Comparison of ENCODE assay signal across 1 cellular context in the genomic region with DNA sequence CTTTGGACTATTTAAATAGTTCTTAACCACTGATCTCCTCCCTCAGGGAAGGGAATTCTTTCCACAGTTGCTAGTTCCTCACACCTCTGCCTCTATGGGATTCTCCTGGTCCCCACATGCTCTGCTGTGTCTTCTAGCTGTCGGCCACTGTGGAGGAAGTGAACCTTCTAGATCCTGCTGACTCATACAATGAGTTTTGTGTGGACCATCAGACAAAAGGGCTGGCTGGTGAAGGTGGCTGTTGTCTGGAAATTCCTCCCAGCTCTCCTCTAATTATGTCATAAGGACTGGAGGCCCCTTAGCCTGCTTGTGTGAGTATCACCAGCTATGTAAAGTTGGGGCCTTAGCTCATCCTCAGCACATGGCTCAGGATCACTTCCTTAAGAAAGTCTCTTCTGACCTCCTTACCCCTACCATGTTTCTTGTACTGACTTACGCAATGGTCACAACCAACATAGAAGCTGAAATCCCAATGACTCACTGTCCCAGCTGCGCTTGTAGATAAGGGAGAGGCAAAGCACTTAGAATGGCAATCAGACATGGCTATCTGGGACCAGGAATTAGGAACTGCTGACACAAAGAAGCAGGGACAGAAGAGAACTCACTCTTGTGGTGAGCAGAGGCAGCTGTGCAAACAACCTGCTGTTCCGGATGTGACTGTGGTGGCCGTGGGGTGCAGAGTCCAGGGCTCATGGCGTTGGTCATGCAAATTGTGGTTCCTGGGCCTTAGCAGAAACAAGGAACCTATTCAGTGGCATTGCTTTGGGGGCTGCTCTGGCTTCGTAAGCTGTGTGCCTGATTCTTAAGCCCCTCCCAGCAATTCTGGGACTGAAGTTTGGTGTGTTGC.
TF ChIP-seq lines count a peak whose summit lies in the region.

No MANE protein-coding gene starts in this region.

TF ChIP-seq in GM23338, 12 proteins besides CTCF, POLR2A, EP300 and RAD21 (continued from another document):
- TF ChIP-seq, protein P1, sequence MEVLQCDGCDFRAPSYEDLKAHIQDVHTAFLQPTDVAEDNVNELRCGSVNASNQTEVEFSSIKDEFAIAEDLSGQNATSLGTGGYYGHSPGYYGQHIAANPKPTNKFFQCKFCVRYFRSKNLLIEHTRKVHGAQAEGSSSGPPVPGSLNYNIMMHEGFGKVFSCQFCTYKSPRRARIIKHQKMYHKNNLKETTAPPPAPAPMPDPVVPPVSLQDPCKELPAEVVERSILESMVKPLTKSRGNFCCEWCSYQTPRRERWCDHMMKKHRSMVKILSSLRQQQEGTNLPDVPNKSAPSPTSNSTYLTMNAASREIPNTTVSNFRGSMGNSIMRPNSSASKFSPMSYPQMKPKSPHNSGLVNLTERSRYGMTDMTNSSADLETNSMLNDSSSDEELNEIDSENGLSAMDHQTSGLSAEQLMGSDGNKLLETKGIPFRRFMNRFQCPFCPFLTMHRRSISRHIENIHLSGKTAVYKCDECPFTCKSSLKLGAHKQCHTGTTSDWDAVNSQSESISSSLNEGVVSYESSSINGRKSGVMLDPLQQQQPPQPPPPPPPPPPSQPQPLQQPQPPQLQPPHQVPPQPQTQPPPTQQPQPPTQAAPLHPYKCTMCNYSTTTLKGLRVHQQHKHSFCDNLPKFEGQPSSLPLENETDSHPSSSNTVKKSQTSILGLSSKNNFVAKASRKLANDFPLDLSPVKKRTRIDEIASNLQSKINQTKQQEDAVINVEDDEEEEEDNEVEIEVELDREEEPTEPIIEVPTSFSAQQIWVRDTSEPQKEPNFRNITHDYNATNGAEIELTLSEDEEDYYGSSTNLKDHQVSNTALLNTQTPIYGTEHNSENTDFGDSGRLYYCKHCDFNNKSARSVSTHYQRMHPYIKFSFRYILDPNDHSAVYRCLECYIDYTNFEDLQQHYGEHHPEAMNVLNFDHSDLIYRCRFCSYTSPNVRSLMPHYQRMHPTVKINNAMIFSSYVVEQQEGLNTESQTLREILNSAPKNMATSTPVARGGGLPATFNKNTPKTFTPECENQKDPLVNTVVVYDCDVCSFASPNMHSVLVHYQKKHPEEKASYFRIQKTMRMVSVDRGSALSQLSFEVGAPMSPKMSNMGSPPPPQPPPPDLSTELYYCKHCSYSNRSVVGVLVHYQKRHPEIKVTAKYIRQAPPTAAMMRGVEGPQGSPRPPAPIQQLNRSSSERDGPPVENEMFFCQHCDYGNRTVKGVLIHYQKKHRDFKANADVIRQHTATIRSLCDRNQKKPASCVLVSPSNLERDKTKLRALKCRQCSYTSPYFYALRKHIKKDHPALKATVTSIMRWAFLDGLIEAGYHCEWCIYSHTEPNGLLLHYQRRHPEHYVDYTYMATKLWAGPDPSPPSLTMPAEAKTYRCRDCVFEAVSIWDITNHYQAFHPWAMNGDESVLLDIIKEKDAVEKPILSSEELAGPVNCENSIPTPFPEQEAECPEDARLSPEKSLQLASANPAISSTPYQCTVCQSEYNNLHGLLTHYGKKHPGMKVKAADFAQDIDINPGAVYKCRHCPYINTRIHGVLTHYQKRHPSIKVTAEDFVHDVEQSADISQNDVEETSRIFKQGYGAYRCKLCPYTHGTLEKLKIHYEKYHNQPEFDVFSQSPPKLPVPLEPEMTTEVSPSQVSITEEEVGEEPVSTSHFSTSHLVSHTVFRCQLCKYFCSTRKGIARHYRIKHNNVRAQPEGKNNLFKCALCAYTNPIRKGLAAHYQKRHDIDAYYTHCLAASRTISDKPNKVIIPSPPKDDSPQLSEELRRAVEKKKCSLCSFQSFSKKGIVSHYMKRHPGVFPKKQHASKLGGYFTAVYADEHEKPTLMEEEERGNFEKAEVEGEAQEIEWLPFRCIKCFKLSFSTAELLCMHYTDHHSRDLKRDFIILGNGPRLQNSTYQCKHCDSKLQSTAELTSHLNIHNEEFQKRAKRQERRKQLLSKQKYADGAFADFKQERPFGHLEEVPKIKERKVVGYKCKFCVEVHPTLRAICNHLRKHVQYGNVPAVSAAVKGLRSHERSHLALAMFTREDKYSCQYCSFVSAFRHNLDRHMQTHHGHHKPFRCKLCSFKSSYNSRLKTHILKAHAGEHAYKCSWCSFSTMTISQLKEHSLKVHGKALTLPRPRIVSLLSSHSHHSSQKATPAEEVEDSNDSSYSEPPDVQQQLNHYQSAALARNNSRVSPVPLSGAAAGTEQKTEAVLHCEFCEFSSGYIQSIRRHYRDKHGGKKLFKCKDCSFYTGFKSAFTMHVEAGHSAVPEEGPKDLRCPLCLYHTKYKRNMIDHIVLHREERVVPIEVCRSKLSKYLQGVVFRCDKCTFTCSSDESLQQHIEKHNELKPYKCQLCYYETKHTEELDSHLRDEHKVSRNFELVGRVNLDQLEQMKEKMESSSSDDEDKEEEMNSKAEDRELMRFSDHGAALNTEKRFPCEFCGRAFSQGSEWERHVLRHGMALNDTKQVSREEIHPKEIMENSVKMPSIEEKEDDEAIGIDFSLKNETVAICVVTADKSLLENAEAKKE (CRISPR knock-in tag; IDR thresholded peaks at IDR 0.05) = no peak
- TF ChIP-seq ZNF331 (CRISPR knock-in tag; IDR thresholded peaks at IDR 0.05; ENCODE audit: low read depth) (no peak), STAT1 (IDR thresholded peaks at IDR 0.05; ENCODE audit: unreplicated experiment) (no peak)
TF ChIP-seq in GM23338: peak in this region for 0.
